In genomic region chr2:207711750-207712487, GRCh38 we compare ENCODE assay signal across 8 cellular contexts. TPM values are rescaled to one million over a fixed set of nuclear protein-coding genes. Genes with fewer than 3 reads are reported as not detected.
A peak's percentile ranks its signal among the peaks of the same experiment; 100 is the strongest.
DNase-seq lines count a peak whose midpoint lies in the region; ATAC-seq and TF ChIP-seq lines count a peak whose summit lies in the region.

No MANE protein-coding gene starts in this region.

- BruUV-seq in Panc1 (replicated peaks; lab: Mats Ljungman, UMichigan) = no TSS peak

- POLR2A ChIA-PET in Panc1 (lab: Charles Lee) = interaction anchor here (0.7 to 1.2 kb wide), 2 partner anchors 10 to 81 kb away, joined by 3 to 4 read pairs; no protein-coding TSS in a partner anchor

- peak; percentile 54 for DNase-seq in ACHN
- DNase-seq in Panc1 (ENCODE audit: low read depth, low spot score) = no peak
- peak; percentile 48 for DNase-seq in activated naive CD4-positive, alpha-beta T cell treated with anti-CD3 and anti-CD28 coated beads, Interleukin-2, amount 50 U/mL, for 16 hours
- DNase-seq in cardiac septum (ENCODE audit: low spot score) = peak; percentile 83
- peak; percentile 50 to 69 for DNase-seq in psoas muscle
- DNase-seq in aorta = peak; percentile 70 to 85

- CTCF ChIA-PET in Panc1 (lab: Charles Lee) = interaction anchor here (0.6 to 1.0 kb wide), 2 partner anchors 84 to 85 kb away, joined by 3 to 5 read pairs; no protein-coding TSS in a partner anchor

- in situ Hi-C loops in ACHN (cut with HindIII; ENCODE audit: low pct_ligation_motif_present, low pct_unique_long_range_greater_than_20kb, low sequenced_read_pairs) (no loop called here), Panc1 (cut with HindIII; ENCODE audit: low pct_unique_long_range_greater_than_20kb, low sequenced_read_pairs) (no loop called here)

- 0 to 1% (median 1%) methylated on average over 43 to 67 of the region's 67 CpGs for WGBS in psoas muscle, 3 donors
- WGBS in aorta, 2 donors = 0% methylated on average over 58 to 67 of the region's 67 CpGs

- H3K27me3 ChIP-seq in Panc1 (ENCODE audit: control insufficient read depth, insufficient read depth, low read length) = no peaks in the 10 kb centered on the region
- H3K27me3 ChIP-seq in psoas muscle (ENCODE audit: insufficient read depth in 3 of 3, low read length in 2 of 3) = no peaks in the 10 kb centered on the region
- no peaks in the 10 kb centered on the region for H3K27me3 ChIP-seq in aorta (ENCODE audit: control insufficient read depth in 1 of 2, insufficient read depth in 2 of 2, low read length in 1 of 2)

- H3K4me3 ChIP-seq in Panc1 (ENCODE audit: low read depth in 2 of 2, low read length in 2 of 2) = peak overlapping the region; percentile 70 to 87
- peak overlapping the region; percentile 86 for H3K4me3 ChIP-seq in psoas muscle
- peak overlapping the region; percentile 57 to 81 for H3K4me3 ChIP-seq in aorta (ENCODE audit: low read length in 2 of 2)

- no peaks in the 10 kb centered on the region; the same call in 1 of the 2 replicates for H3K36me3 ChIP-seq in Panc1 (ENCODE audit: control insufficient read depth, insufficient read depth, low read length)
- no peaks in the 10 kb centered on the region for H3K36me3 ChIP-seq in psoas muscle (ENCODE audit: insufficient read depth in 1 of 2, low read depth in 1 of 2)
- H3K36me3 ChIP-seq in aorta (ENCODE audit: control insufficient read depth in 1 of 2, insufficient read depth in 2 of 2, low read length in 1 of 2) = no peaks in the 10 kb centered on the region

- no peak for TF ChIP-seq CTCF in Panc1 (IDR thresholded peaks at IDR 0.05)
- TF ChIP-seq CTCF in psoas muscle (IDR thresholded peaks at IDR 0.05) = no peak

- H3K4me1 ChIP-seq in Panc1 (ENCODE audit: control insufficient read depth, insufficient read depth, low read length) = peaks cover 7% of the 10 kb centered on the region
- H3K4me1 ChIP-seq in psoas muscle = peaks cover 14% of the 10 kb centered on the region
- no peaks in the 10 kb centered on the region for H3K4me1 ChIP-seq in aorta (ENCODE audit: control insufficient read depth in 1 of 2, insufficient read depth in 2 of 2, low read length in 2 of 2)

- ATAC-seq in GM18870 (IDR thresholded peaks at IDR 0.05; ENCODE audit: unreplicated experiment) (peak; percentile 16), HG03097 (IDR thresholded peaks at IDR 0.05; ENCODE audit: low FRiP score, unreplicated experiment) (peak; percentile 27), Panc1 (peak; percentile 41), psoas muscle (peak in 3 of 4 donors; percentile 8 to 18 (median 11)), aorta (ENCODE audit: low FRiP score) (peak; percentile 44)

- H3K27ac ChIP-seq in Panc1 (ENCODE audit: low read length) = peak overlapping the region; percentile 82
- peak overlapping the region; percentile 87 for H3K27ac ChIP-seq in psoas muscle
- peak overlapping the region in 1 of 2 donors; percentile 78 for H3K27ac ChIP-seq in aorta (ENCODE audit: low read depth in 1 of 2, low read length in 2 of 2)

- intact Hi-C loops in Panc1 (cut with micrococcal nuclease; ENCODE audit: unreplicated experiment) (loop anchor here (5.0 kb wide), 1 partner anchor 85 kb away; the partner anchor contains the start of gene METTL21A), cardiac septum (cut with DNase I) (loop anchor here (1.0 to 5.0 kb wide), 2 partner anchors 87 to 185 kb away; partner anchors contain the start of genes CREB1 and METTL21A), psoas muscle (cut with DNase I) (loop anchor here (2.0 to 10.0 kb wide), 4 partner anchors 85 to 180 kb away; partner anchors contain the start of gene METTL21A (in 2 of the 2)), aorta (cut with DNase I) (loop anchor here (2.0 to 10.0 kb wide), 2 partner anchors 87 to 207 kb away; partner anchors contain the start of gene METTL21A (in 2 of the 2))

- no peaks in the 10 kb centered on the region for H3K9me3 ChIP-seq in Panc1 (ENCODE audit: control insufficient read depth, insufficient read depth, low read depth, low read length)
- H3K9me3 ChIP-seq in psoas muscle = no peaks in the 10 kb centered on the region
- H3K9me3 ChIP-seq in aorta (ENCODE audit: control insufficient read depth, low read length) = no peaks in the 10 kb centered on the region

RNA-seq across cellular contexts. Expression of gene CCNYL1, which starts 0.5 kb away (rescaled TPM):
- total RNA-seq in Panc1 (2021; ENCODE audit: unreplicated experiment) (31.4 TPM), cardiac septum (12.0 TPM), psoas muscle (1 to 10 TPM; 6.8 to 9.7 (median 7.6) TPM), aorta (10 to 100 TPM; 22.4 to 37.1 TPM)
- 18.4 TPM for polyA plus RNA-seq in Panc1 (2012; ENCODE audit: insufficient read length)
- polyA plus RNA-seq in psoas muscle (10 to 100 TPM in 1 of 3 donors, 1 to 10 TPM in 2; 6.1 to 15.7 (median 8.5) TPM), aorta (10 to 100 TPM in 1 of 2 donors, 1 to 10 TPM in 1; 10.0 to 19.4 TPM)

RNA-seq across cellular contexts. Expression of gene FZD5, which starts 57.8 kb away (rescaled TPM):
- total RNA-seq in Panc1 (2021; ENCODE audit: unreplicated experiment) = 9.4 TPM
- polyA plus RNA-seq in Panc1 (2012; ENCODE audit: insufficient read length) = 3.9 TPM
- total RNA-seq in cardiac septum = 3.7 TPM
- total RNA-seq in psoas muscle = 1 to 10 TPM; 2.5 to 3.5 (median 2.7) TPM
- polyA plus RNA-seq in psoas muscle = 1 to 10 TPM; 1.2 to 1.8 (median 1.5) TPM
- total RNA-seq in aorta = 1 to 10 TPM; 3.6 to 4.6 TPM
- under 1 TPM; 0.77 to 0.88 TPM for polyA plus RNA-seq in aorta
